Comparison of ENCODE assay signal across 22 cellular contexts in the genomic region with DNA sequence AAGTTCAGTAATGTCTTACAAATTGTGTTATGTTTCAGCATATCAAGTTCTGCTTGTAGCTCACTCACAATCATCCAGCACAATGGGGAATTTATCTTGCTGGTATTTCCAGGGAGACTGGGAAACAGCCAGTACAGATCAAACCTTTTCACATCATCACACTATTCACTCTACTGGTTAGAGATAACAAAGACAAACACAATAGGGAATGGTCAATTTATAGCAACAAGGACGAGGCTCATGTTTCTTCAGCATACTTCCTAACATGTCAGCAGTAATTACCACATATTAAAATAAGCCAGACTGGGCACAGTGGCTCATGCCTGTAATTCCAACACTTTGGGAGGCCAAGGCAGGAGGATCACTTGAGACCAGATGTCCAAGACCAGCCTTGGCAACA. TPM values are rescaled to one million over a fixed set of nuclear protein-coding genes. Genes with fewer than 3 reads are reported as not detected.
"Had no signal": no experiment of that assay in that cellular context is flagged by ENCODE, and none has a peak within 500 bp of the region (broad histone marks: within the 10 kb centered on the region; RNA-seq: fewer than 3 reads in every experiment).

No MANE protein-coding gene starts in this region.

- DNase-seq: activated CD4-positive, alpha-beta T cell treated with anti-CD3 and anti-CD28 coated beads, Interleukin-2, amount 50 U/mL, for 4 hours; activated CD8-positive, alpha-beta memory T cell treated with anti-CD3 and anti-CD28 coated beads for 24 hours; activated CD8-positive, alpha-beta memory T cell treated with anti-CD3 and anti-CD28 coated beads, Interleukin-2, amount 50 U/mL, for 4 hours; activated naive CD4-positive, alpha-beta T cell; activated T-cell treated with anti-CD3 and anti-CD28 coated beads, Interleukin-2, amount 50 U/mL, for 4 hours; esophagus squamous epithelium; heart right ventricle; kidney; lower lobe of right lung; naive thymus-derived CD4-positive, alpha-beta T cell; retina; stimulated activated CD4-positive, alpha-beta T cell treated with anti-CD3 and anti-CD28 coated beads, Interleukin-4, amount 100 ng/mL, for 1 hour; stimulated activated naive CD4-positive, alpha-beta T cell treated with Interleukin-2 at 50 U/mL for 16 hours; T1000; upper lobe of right lung had no signal

- H3K27me3 ChIP-seq: esophagus squamous epithelium, heart right ventricle, upper lobe of right lung had no signal

- H3K4me1 ChIP-seq: lower lobe of right lung, upper lobe of right lung had no signal

- H3K9me3 ChIP-seq: esophagus squamous epithelium, heart right ventricle, lower lobe of right lung, upper lobe of right lung had no signal

- H3K36me3 Mint-ChIP-seq: activated naive CD8-positive, alpha-beta T cell; naive thymus-derived CD4-positive, alpha-beta T cell had no signal

- H3K27ac Mint-ChIP-seq: activated naive CD8-positive, alpha-beta T cell; activated T-helper 2 cell treated with anti-CD3 and anti-CD28 coated beads, Interferon-gamma antibody, Interleukin-2, Interleukin-4, amounts not matched to agents 10 μg/mL and 5 μg/mL and 100 μg/mL, durations not matched to agents 14 hours and 24 hours and 36 hours; T-helper 1 cell treated with Interleukin-12 subunit alpha and Interleukin-12 subunit beta and Interleukin-4 antibody, amounts not matched to agents 30 μg/mL and 1 μg/mL, for 36 hours; WTC11 had no signal

- H3K36me3 ChIP-seq: esophagus squamous epithelium, heart right ventricle, lower lobe of right lung, upper lobe of right lung had no signal

- ATAC-seq: activated T-cell treated with anti-CD3 and anti-CD28 coated beads, Interleukin-2, amount 50 U/mL, for 4 hours; heart right ventricle; left lobe of liver; lower lobe of right lung; naive thymus-derived CD4-positive, alpha-beta T cell; upper lobe of right lung; WTC11 had no signal

- H3K4me3 ChIP-seq: coronary artery, esophagus squamous epithelium, heart right ventricle, lower lobe of right lung, upper lobe of right lung had no signal

- H3K27ac ChIP-seq: coronary artery, esophagus squamous epithelium, heart right ventricle, lower lobe of right lung, upper lobe of right lung had no signal

- H3K9me3 Mint-ChIP-seq: activated T-cell treated with anti-CD3 and anti-CD28 coated beads, Interleukin-2, amount 50 U/mL, for 4 hours; activated T-helper 2 cell treated with anti-CD3 and anti-CD28 coated beads, Interferon-gamma antibody, Interleukin-2, Interleukin-4, amounts not matched to agents 10 μg/mL and 5 μg/mL and 100 μg/mL, durations not matched to agents 14 hours and 24 hours and 36 hours; neural crest cell; T-helper 1 cell treated with Interleukin-12 subunit alpha and Interleukin-12 subunit beta and Interleukin-4 antibody, amounts not matched to agents 30 μg/mL and 1 μg/mL, for 36 hours had no signal

- H3K4me3 Mint-ChIP-seq: activated naive CD8-positive, alpha-beta T cell; activated T-cell treated with anti-CD3 and anti-CD28 coated beads, Interleukin-2, amount 50 U/mL, for 4 hours; naive thymus-derived CD4-positive, alpha-beta T cell; neural crest cell; T-helper 1 cell treated with Interleukin-12 subunit alpha and Interleukin-12 subunit beta and Interleukin-4 antibody, amounts not matched to agents 30 μg/mL and 1 μg/mL, for 36 hours; WTC11 had no signal

- H3K4me1 Mint-ChIP-seq: naive thymus-derived CD4-positive, alpha-beta T cell; neural crest cell had no signal

RNA-seq across cellular contexts. Expression of a gene that starts 57.3 kb away (rescaled TPM):
- total RNA-seq: activated T-helper 2 cell treated with anti-CD3 and anti-CD28 coated beads, Interferon-gamma antibody, Interleukin-2, Interleukin-4, amounts not matched to agents 10 μg/mL and 5 μg/mL and 100 μg/mL, durations not matched to agents 14 hours and 24 hours and 36 hours; left lobe of liver; neural crest cell had no signal
